Comparison of ENCODE assay signal across 10 cellular contexts in the genomic region with DNA sequence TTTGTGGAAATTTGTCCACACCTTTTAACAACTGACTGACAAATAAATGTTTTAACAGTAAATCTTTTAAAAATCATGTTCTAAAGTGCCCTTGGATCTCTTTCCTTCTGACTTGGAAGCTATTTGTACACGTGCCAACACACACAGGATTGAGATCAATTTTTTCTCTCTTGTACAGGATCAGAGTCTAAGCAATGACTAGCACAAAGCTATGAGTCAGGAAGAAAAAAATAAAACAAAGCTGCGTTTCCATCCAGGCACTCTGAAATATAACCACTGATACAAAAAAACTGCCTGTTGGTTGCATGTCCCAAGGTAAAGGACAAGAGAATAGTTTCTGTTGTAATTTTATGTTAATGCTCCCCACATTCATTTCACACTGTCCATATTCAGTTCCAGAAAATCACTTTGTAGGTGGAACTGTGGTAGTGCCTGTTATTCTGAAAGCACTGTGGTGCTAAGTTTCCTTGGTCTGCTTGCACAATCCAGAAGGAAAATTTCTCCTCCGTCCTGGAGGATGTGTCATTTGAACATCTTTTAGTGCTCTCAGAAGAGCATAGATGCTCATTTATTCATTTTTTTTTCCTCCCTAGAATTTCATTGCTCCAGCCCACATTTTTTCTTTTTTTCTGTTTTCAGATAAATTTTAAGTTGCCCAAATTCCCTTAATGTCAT.
A peak's percentile ranks its signal among the peaks of the same experiment; 100 is the strongest.
DNase-seq lines count a peak whose midpoint lies in the region; ATAC-seq and TF ChIP-seq lines count a peak whose summit lies in the region.
"Had no signal": no experiment of that assay in that cellular context is flagged by ENCODE, and none has a peak within 500 bp of the region (broad histone marks: within the 10 kb centered on the region; RNA-seq: fewer than 3 reads in every experiment).

No MANE protein-coding gene starts in this region.

- no peak overlapping the region for H3K23ac ChIP-seq in mesenchymal stem cell (ENCODE audit: low read length in 2 of 2)

- DNase-seq in NCI-H446 (lab: John Stamatoyannopoulos, UW) = peak; percentile 14 to 25
- no peak for DNase-seq in epithelial cell of prostate (ENCODE audit: low read depth, low spot score)
- DNase-seq in mesenchymal stem cell = peak; percentile 90
- DNase-seq in tibial artery = no peak
- no peak for DNase-seq in GDM1 (lab: John Stamatoyannopoulos, UW)
- DNase-seq: GF-D8, NCI-H524 had no signal

- no peak overlapping the region for H2BK15ac ChIP-seq in mesenchymal stem cell (ENCODE audit: low read depth, poor library complexity, severe bottlenecking)

- ATAC-seq in HG02970 (IDR thresholded peaks at IDR 0.05; ENCODE audit: low FRiP score, unreplicated experiment) (no peak), HG03432 (IDR thresholded peaks at IDR 0.05; ENCODE audit: unreplicated experiment) (no peak), HG02588 (IDR thresholded peaks at IDR 0.05; ENCODE audit: unreplicated experiment) (no peak)

- H2AK5ac ChIP-seq in mesenchymal stem cell (ENCODE audit: low read length, severe bottlenecking) = no peak overlapping the region

- no peak overlapping the region for H3K18ac ChIP-seq in mesenchymal stem cell (ENCODE audit: low read depth in 1 of 2, low read length in 2 of 2)

- H3K9ac ChIP-seq in mesenchymal stem cell (ENCODE audit: low read length) = peak overlapping the region; percentile 66

- H3K36me3 ChIP-seq in mesenchymal stem cell (ENCODE audit: control insufficient read depth in 1 of 2, insufficient read depth in 2 of 2, low read depth in 1 of 2, low read length in 2 of 2) (no peaks in the 10 kb centered on the region), tibial artery (no peaks in the 10 kb centered on the region)

- no peak overlapping the region for H2BK12ac ChIP-seq in mesenchymal stem cell (ENCODE audit: low read length in 2 of 2)

- no peak overlapping the region for H2AFZ ChIP-seq in mesenchymal stem cell (ENCODE audit: low read depth, low read length)

- no peak for TF ChIP-seq CTCF in tibial artery (IDR thresholded peaks at IDR 0.05)

- no peak overlapping the region for H3K4ac ChIP-seq in mesenchymal stem cell (ENCODE audit: low read depth in 1 of 2, low read length in 2 of 2)

- H3K79me1 ChIP-seq in mesenchymal stem cell (replicated peaks; ENCODE audit: low read length, poor library complexity, severe bottlenecking) = peaks cover 2% of the 10 kb centered on the region

- WGBS in mesenchymal stem cell = 20% methylated on average over 2 of the region's 3 CpGs

- H3K27me3 ChIP-seq in mesenchymal stem cell (ENCODE audit: control insufficient read depth in 1 of 2, insufficient read depth in 1 of 2, low read length in 2 of 2) (no peaks in the 10 kb centered on the region), tibial artery (no peaks in the 10 kb centered on the region)

- H3K4me1 ChIP-seq in mesenchymal stem cell (ENCODE audit: control insufficient read depth, insufficient read depth, low read depth, low read length) (peaks cover 8% of the 10 kb centered on the region), tibial artery (peaks cover 0 to 59% (median 44%) of the 10 kb centered on the region in 4 donors)

- H3K9me3 ChIP-seq in mesenchymal stem cell (ENCODE audit: control insufficient read depth, low read length) (no peaks in the 10 kb centered on the region), tibial artery (no peaks in the 10 kb centered on the region)

- H4K8ac ChIP-seq in mesenchymal stem cell (ENCODE audit: low read length) = no peak overlapping the region

- no peak overlapping the region for H2BK5ac ChIP-seq in mesenchymal stem cell (ENCODE audit: low read depth, low read length, poor library complexity, severe bottlenecking)

- no peak overlapping the region for H3K4me2 ChIP-seq in mesenchymal stem cell (ENCODE audit: low read length, poor library complexity, severe bottlenecking)

- H3K14ac ChIP-seq in mesenchymal stem cell (ENCODE audit: low read length in 2 of 2) = no peak overlapping the region

- peak overlapping the region in 1 of 2 experiments; percentile 14 for H3K4me3 ChIP-seq in mesenchymal stem cell (ENCODE audit: insufficient read depth in 1 of 2, low read depth in 1 of 2, low read length in 2 of 2)
- H3K4me3 ChIP-seq in tibial artery = no peak overlapping the region

- H3K27ac ChIP-seq in epithelial cell of prostate (peak overlapping the region; percentile 47), mesenchymal stem cell (ENCODE audit: low read length, poor library complexity, severe bottlenecking) (peak overlapping the region; percentile 58), tibial artery (peak overlapping the region; percentile 52 to 64)

- no peak overlapping the region for H4K91ac ChIP-seq in mesenchymal stem cell (ENCODE audit: low read length)

- no peak overlapping the region for H2BK120ac ChIP-seq in mesenchymal stem cell (ENCODE audit: low read depth, low read length)

- intact Hi-C loops in tibial artery (cut with DNase I; ENCODE audit: low total_unique reads) = loop anchor here (10.0 kb wide), 1 partner anchor 115 kb away; a partner anchor contains a TSS

Comparison
In these comparisons a context has a peak if more than half of its experiments do, and no peak if none do; other contexts are left out.
1. DNase-seq: peak in NCI-H446 (2 of 2) and mesenchymal stem cell (single experiment); none in epithelial cell of prostate (single experiment), tibial artery (0 of 2) and GDM1 (single experiment).
2. Peak in every context shown above with its lines, with median percentiles within 50 percentile points of each other: H3K27ac ChIP-seq.